ENCODE assay signal across 33 cellular contexts in genomic region chr4:151150821-151151580, GRCh38.
"Had no signal": no experiment of that assay in that cellular context is flagged by ENCODE, and none has a peak within 500 bp of the region (broad histone marks: within the 10 kb centered on the region; RNA-seq: fewer than 3 reads in every experiment).

No MANE protein-coding gene starts in this region.

- H3K4me1 Mint-ChIP-seq: activated CD4-positive, alpha-beta T cell treated with anti-CD3 and anti-CD28 coated beads, Interleukin-2, amount 10 ng/mL, durations not matched to agents 24 days and 14 days; activated naive CD8-positive, alpha-beta T cell treated with anti-CD3 and anti-CD28 coated beads for 36 hours; activated T-helper 17 cell treated with anti-CD3 and anti-CD28 coated beads, Interleukin-2, amount 50 U/mL, for 72 hours had no signal

- ATAC-seq: activated CD8-positive, alpha-beta T cell treated with anti-CD3 and anti-CD28 coated beads for 36 hours; activated T-cell treated with anti-CD3 and anti-CD28 coated beads, Interleukin-2, amount 50 U/mL, for 72 hours; activated T-helper 17 cell treated with anti-CD3 and anti-CD28 coated beads, Interleukin-2, amount 50 U/mL, for 72 hours; PC-3; Right ventricle myocardium inferior had no signal

- H3K4me3 ChIP-seq: Peyer's patch had no signal

- H3K36me3 Mint-ChIP-seq: activated naive CD8-positive, alpha-beta T cell treated with anti-CD3 and anti-CD28 coated beads for 36 hours had no signal

- H3K27me3 ChIP-seq: brain microvascular endothelial cell, Peyer's patch had no signal

- H3K9me3 Mint-ChIP-seq: activated CD4-positive, alpha-beta T cell treated with anti-CD3 and anti-CD28 coated beads, Interleukin-2, amount 10 ng/mL, durations not matched to agents 24 days and 14 days; activated CD8-positive, alpha-beta T cell treated with anti-CD3 and anti-CD28 coated beads for 36 hours; activated naive CD8-positive, alpha-beta T cell treated with anti-CD3 and anti-CD28 coated beads for 36 hours; activated T-cell treated with anti-CD3 and anti-CD28 coated beads, Interleukin-2, amount 50 U/mL, for 72 hours; activated T-helper 17 cell treated with anti-CD3 and anti-CD28 coated beads, Interleukin-2, amount 50 U/mL, for 72 hours; central memory CD8-positive, alpha-beta T cell had no signal

- H3K4me1 ChIP-seq: Peyer's patch had no signal

- H3K4me3 Mint-ChIP-seq: activated CD4-positive, alpha-beta T cell treated with anti-CD3 and anti-CD28 coated beads, Interleukin-2, amount 10 ng/mL, durations not matched to agents 24 days and 14 days; activated CD8-positive, alpha-beta T cell treated with anti-CD3 and anti-CD28 coated beads for 36 hours; activated naive CD8-positive, alpha-beta T cell treated with anti-CD3 and anti-CD28 coated beads for 36 hours; activated T-cell treated with anti-CD3 and anti-CD28 coated beads, Interleukin-2, amount 50 U/mL, for 72 hours; activated T-helper 17 cell treated with anti-CD3 and anti-CD28 coated beads, Interleukin-2, amount 50 U/mL, for 72 hours; central memory CD8-positive, alpha-beta T cell had no signal

- DNase-seq: activated CD4-positive, alpha-beta T cell treated with anti-CD3 and anti-CD28 coated beads, Interleukin-2, amount 10 ng/mL, durations not matched to agents 24 days and 14 days; activated CD4-positive, alpha-beta T cell treated with anti-CD3 and anti-CD28 coated beads, Interleukin-2, amount 50 U/mL, for 4 hours; activated CD8-positive, alpha-beta T cell treated with anti-CD3 and anti-CD28 coated beads for 36 hours; activated effector memory CD4-positive, alpha-beta T cell treated with anti-CD3 and anti-CD28 coated beads, Interleukin-2, amount 50 U/mL, for 16 hours; activated naive CD4-positive, alpha-beta T cell; activated naive CD4-positive, alpha-beta T cell treated with anti-CD3 and anti-CD28 coated beads, Interleukin-2, amount 50 U/mL, for 16 hours; activated naive CD8-positive, alpha-beta T cell treated with anti-CD3 and anti-CD28 coated beads for 36 hours; activated T-cell treated with anti-CD3 and anti-CD28 coated beads, Interleukin-2, amount 50 U/mL, for 1 hour; activated T-cell treated with anti-CD3 and anti-CD28 coated beads, Interleukin-2, amount 50 U/mL, for 72 hours; amniotic stem cell; aorta; brain microvascular endothelial cell; Kasumi-1; MM.1S; MV-4-11; NCI-H1092; NCI-H1436 treated with DMSO at 0.1 percent for 48 hours; NCI-H1694 treated with DMSO at 0.1 percent for 48 hours; NCI-H2081; NCI-H345; NCI-H524 treated with DMSO at 0.1 percent for 48 hours; NK-92 treated with Interleukin-12 subunit alpha and Interleukin-12 subunit beta, amount 100 ng/mL, for 24 hours; PC-3; Peyer's patch; RPMI8226; SIG-M5; SW 1271; T-helper 1 cell; T1000; WERI-Rb-1 had no signal

- H3K27ac ChIP-seq: brain microvascular endothelial cell, Peyer's patch, WERI-Rb-1 had no signal

- H3K27ac Mint-ChIP-seq: activated CD4-positive, alpha-beta T cell treated with anti-CD3 and anti-CD28 coated beads, Interleukin-2, amount 10 ng/mL, durations not matched to agents 24 days and 14 days; activated CD8-positive, alpha-beta T cell treated with anti-CD3 and anti-CD28 coated beads for 36 hours; activated naive CD8-positive, alpha-beta T cell treated with anti-CD3 and anti-CD28 coated beads for 36 hours; activated T-cell treated with anti-CD3 and anti-CD28 coated beads, Interleukin-2, amount 50 U/mL, for 72 hours; activated T-helper 17 cell treated with anti-CD3 and anti-CD28 coated beads, Interleukin-2, amount 50 U/mL, for 72 hours had no signal

- H3K9me3 ChIP-seq: Peyer's patch had no signal
